ENCODE assay signal across 2 cellular contexts in the genomic region with DNA sequence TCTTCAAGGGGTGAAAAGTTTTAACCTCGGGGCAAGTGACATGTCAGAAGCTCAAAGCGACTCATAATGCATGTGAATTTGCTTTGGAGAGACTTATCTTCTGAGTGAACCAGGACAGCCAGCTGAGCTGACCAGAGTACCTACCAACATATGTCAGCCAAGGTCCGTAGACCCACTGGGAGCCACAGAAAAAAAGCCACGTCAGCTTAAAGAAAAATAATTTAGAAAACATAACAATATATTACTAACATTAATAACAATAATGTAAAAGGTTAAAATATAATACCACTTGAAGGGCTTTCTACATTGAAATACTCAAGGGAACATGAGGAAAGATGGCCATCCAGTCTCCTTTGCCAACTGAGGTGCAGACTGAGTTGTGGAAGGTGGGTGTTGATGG.
A peak's percentile ranks its signal among the peaks of the same experiment; 100 is the strongest.
TF ChIP-seq lines count a peak whose summit lies in the region.

No MANE protein-coding gene starts in this region.

TF ChIP-seq in HepG2, 621 proteins besides CTCF, POLR2A, EP300 and RAD21:
- TF ChIP-seq MAFK (conservative IDR thresholded peaks at IDR 0.05 in 1 of 2, IDR thresholded peaks at IDR 0.05 in 1 of 2; ENCODE audit: low read length in 2 of 2) (peak; percentile 29 to 57; a peak in 3 of 4 replicates), NR2F1 (CRISPR knock-in tag; IDR thresholded peaks at IDR 0.05) (no peak), MAFF (IDR thresholded peaks at IDR 0.05; ENCODE audit: low read depth, low read length) (0 out of 2 replicates have a peak, but pooled peaks have one; percentile 12)
TF ChIP-seq in HepG2: peak in this region for 2.

TF ChIP-seq in K562, 482 proteins besides CTCF, POLR2A, EP300 and RAD21:
- TF ChIP-seq MAFG (tag; conservative IDR thresholded peaks at IDR 0.05) (0 out of 2 replicates have a peak, but pooled peaks have one; percentile 21), MCM2 (IDR thresholded peaks at IDR 0.05; ENCODE audit: low read depth) (no peak), ZNF316 (IDR thresholded peaks at IDR 0.05) (peak; percentile 67)
